ENCODE assay signal across 12 cellular contexts in the genomic region with DNA sequence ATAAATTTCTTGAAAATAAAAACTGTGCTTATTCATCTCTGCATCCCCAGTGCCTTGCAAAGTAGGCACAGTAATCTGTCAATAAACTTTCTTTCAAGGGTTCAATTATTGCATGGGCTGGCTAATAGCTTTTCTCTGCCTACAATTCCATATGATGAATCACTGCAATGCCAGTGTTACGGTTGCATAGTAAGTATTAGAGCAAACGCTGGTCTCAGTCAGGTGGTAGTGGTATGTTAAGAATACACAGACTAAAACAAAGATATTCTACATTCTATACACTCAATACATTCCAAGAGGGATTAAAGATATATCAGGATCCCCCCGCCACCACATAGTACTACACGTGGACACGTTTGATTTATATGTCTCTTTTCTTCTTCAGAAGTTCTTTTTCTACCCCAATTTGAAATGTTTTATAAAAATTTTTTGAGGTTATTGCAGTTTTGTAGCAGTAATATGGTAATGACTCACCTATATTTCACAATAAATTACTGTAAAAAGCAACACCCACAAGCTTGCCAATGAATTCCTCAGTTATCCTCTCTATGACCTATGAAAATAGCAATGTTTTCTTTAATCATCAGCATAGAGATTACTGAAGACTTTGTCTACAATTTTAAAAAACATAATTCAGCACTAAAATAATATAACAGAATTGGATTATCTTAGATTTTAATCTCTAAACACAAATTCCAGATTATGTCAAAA.
A peak's percentile ranks its signal among the peaks of the same experiment; 100 is the strongest.
DNase-seq lines count a peak whose midpoint lies in the region; ATAC-seq, FAIRE-seq and TF ChIP-seq lines count a peak whose summit lies in the region.
"Had no signal": no experiment of that assay in that cellular context is flagged by ENCODE, and none has a peak within 500 bp of the region (broad histone marks: within the 10 kb centered on the region; RNA-seq: fewer than 3 reads in every experiment).

No MANE protein-coding gene starts in this region.

- TF ChIP-seq POLR2A in sigmoid colon (IDR thresholded peaks at IDR 0.05) = no peak

- intact Hi-C loops in sigmoid colon (cut with DNase I) = no loop called here

- no peaks in the 10 kb centered on the region for H3K27me3 ChIP-seq in sigmoid colon
- H3K27me3 ChIP-seq in effector memory CD4-positive, alpha-beta T cell (replicated peaks; ENCODE audit: control insufficient read depth, insufficient read depth, low read length, poor library complexity, severe bottlenecking) = no peaks in the 10 kb centered on the region

- DNase-seq in GM04504 (ENCODE audit: low read depth) = peak; percentile 65
- peak; percentile 18 for DNase-seq in RCC 7860 (ENCODE audit: low spot score)
- DNase-seq in fibroblast of gingiva (ENCODE audit: low read depth) = peak; percentile 79
- DNase-seq in sigmoid colon = no peak
- DNase-seq in effector memory CD4-positive, alpha-beta T cell = no peak
- DNase-seq: cortex of kidney, DMS79, NCI-H1436 treated with DMSO at 0.1 percent for 48 hours had no signal

- peaks cover 0 to 46% (median 12%) of the 10 kb centered on the region in 4 donors for H3K4me1 ChIP-seq in sigmoid colon
- peaks cover 23% of the 10 kb centered on the region for H3K4me1 ChIP-seq in effector memory CD4-positive, alpha-beta T cell (ENCODE audit: control insufficient read depth, insufficient read depth, low read length, poor library complexity, severe bottlenecking)

- H3K4me3 ChIP-seq in sigmoid colon = no peak overlapping the region
- no peak overlapping the region for H3K4me3 ChIP-seq in effector memory CD4-positive, alpha-beta T cell (ENCODE audit: insufficient read depth, low read depth, low read length, poor library complexity, severe bottlenecking)

- TF ChIP-seq EP300 in sigmoid colon (IDR thresholded peaks at IDR 0.05) = no peak

- no peak for TF ChIP-seq CTCF in sigmoid colon (IDR thresholded peaks at IDR 0.05)

- peak overlapping the region in 3 of 4 donors; percentile 42 to 50 (median 43) for H3K27ac ChIP-seq in sigmoid colon
- H3K27ac ChIP-seq in effector memory CD4-positive, alpha-beta T cell (ENCODE audit: insufficient read depth, low read length, poor library complexity, severe bottlenecking) = no peak overlapping the region
- H3K27ac ChIP-seq: VCaP had no signal

- H3K36me3 ChIP-seq in sigmoid colon = no peaks in the 10 kb centered on the region
- H3K36me3 ChIP-seq in effector memory CD4-positive, alpha-beta T cell (ENCODE audit: control insufficient read depth, insufficient read depth, low read length) = no peaks in the 10 kb centered on the region

- H3K9me3 ChIP-seq in sigmoid colon = no peaks in the 10 kb centered on the region
- H3K9me3 ChIP-seq in effector memory CD4-positive, alpha-beta T cell (ENCODE audit: control insufficient read depth, low read length) = no peaks in the 10 kb centered on the region

- FAIRE-seq in RCC 7860 (lab: Jason Lieb, UNC) = peak; percentile 32

- ATAC-seq in HG02840 (IDR thresholded peaks at IDR 0.05; ENCODE audit: low FRiP score, unreplicated experiment) (no peak), HG03469 (IDR thresholded peaks at IDR 0.05; ENCODE audit: unreplicated experiment) (no peak), GM18873 (IDR thresholded peaks at IDR 0.05; ENCODE audit: low FRiP score, unreplicated experiment) (no peak)

- WGBS in sigmoid colon, 2 donors = 85 to 91% methylated on average over 5 of the region's 5 CpGs

Comparison
In these comparisons a context has a peak if more than half of its experiments do, and no peak if none do; other contexts are left out.
1. DNase-seq: peak in GM04504 (single experiment), RCC 7860 (single experiment) and fibroblast of gingiva (single experiment); none in sigmoid colon (single experiment) and effector memory CD4-positive, alpha-beta T cell (0 of 3).